Comparison of ENCODE assay signal across 1 cellular context in genomic region chr12:55933158-55933798, GRCh38.
TF ChIP-seq lines count a peak whose summit lies in the region.

No MANE protein-coding gene starts in this region.

TF ChIP-seq in SK-N-SH, 30 proteins besides CTCF, POLR2A, EP300 and RAD21 (continued from another document):
- TF ChIP-seq JUND (IDR thresholded peaks at IDR 0.05), result peak; percentile 48; the same call in 1 of the 2 replicates
- TF ChIP-seq USF1 (IDR thresholded peaks at IDR 0.05; ENCODE audit: borderline replicate concordance, low read depth), result no peak
- TF ChIP-seq REST (IDR thresholded peaks at IDR 0.05; ENCODE audit: low read depth, low read length), result no peak
- no peak for TF ChIP-seq RXRA (IDR thresholded peaks at IDR 0.05; ENCODE audit: borderline replicate concordance, low read depth)
- no peak for TF ChIP-seq SMC3 (IDR thresholded peaks at IDR 0.05; ENCODE audit: low read depth, low read length)
- TF ChIP-seq MXI1 (IDR thresholded peaks at IDR 0.05; ENCODE audit: low read depth, low read length), result no peak
- no peak for TF ChIP-seq CHD2 (IDR thresholded peaks at IDR 0.05; ENCODE audit: low read length, partially characterized antibody)
- no peak for TF ChIP-seq TAF1 (IDR thresholded peaks at IDR 0.05; ENCODE audit: borderline replicate concordance, low read depth, low read length)
- no peak for TF ChIP-seq ELF1 (IDR thresholded peaks at IDR 0.05)
- no peak for TF ChIP-seq FOXM1 (IDR thresholded peaks at IDR 0.05; ENCODE audit: low read depth)
- no peak for TF ChIP-seq MEF2A (IDR thresholded peaks at IDR 0.05; ENCODE audit: borderline replicate concordance, low read depth)
- TF ChIP-seq TEAD4 (IDR thresholded peaks at IDR 0.05; ENCODE audit: borderline replicate concordance, insufficient read depth), result no peak
- no peak for TF ChIP-seq RFX5 (IDR thresholded peaks at IDR 0.05; ENCODE audit: low read length)
- TF ChIP-seq YY1 (IDR thresholded peaks at IDR 0.05; ENCODE audit: low read depth), result no peak
- no peak for TF ChIP-seq TCF12 (IDR thresholded peaks at IDR 0.05)
- TF ChIP-seq NFIC (IDR thresholded peaks at IDR 0.05; ENCODE audit: borderline replicate concordance), result no peak
- no peak for TF ChIP-seq FOXJ3 (CRISPR knock-in tag; IDR thresholded peaks at IDR 0.05)
- TF ChIP-seq EZH2phosphoT487 (IDR thresholded peaks at IDR 0.05; ENCODE audit: borderline replicate concordance, low read depth), result no peak
- peak; percentile 42; the same call in 1 of the 2 replicates for TF ChIP-seq MAX (IDR thresholded peaks at IDR 0.05; ENCODE audit: low read depth)
- peak; percentile 67 for TF ChIP-seq FOSL2 (IDR thresholded peaks at IDR 0.05; ENCODE audit: borderline replicate concordance, low read depth)
- no peak for TF ChIP-seq SIN3A (IDR thresholded peaks at IDR 0.05; ENCODE audit: borderline replicate concordance, low read depth, low read length)
- no peak for TF ChIP-seq NRF1 (IDR thresholded peaks at IDR 0.05; ENCODE audit: low read depth, low read length)
- no peak for TF ChIP-seq PBX3 (IDR thresholded peaks at IDR 0.05)
- TF ChIP-seq GABPA (IDR thresholded peaks at IDR 0.05; ENCODE audit: low read depth), result no peak
- no peak for TF ChIP-seq IRF3 (IDR thresholded peaks at IDR 0.05; ENCODE audit: low read depth, low read length)
- no peak for TF ChIP-seq USF2 (IDR thresholded peaks at IDR 0.05; ENCODE audit: borderline replicate concordance, low read depth, low read length)
- TF ChIP-seq POLR2AphosphoS5 (IDR thresholded peaks at IDR 0.05; ENCODE audit: low read depth, low read length), result peak; percentile 45; the same call in 1 of the 2 replicates
- TF ChIP-seq GATA2 (CRISPR knock-in tag; IDR thresholded peaks at IDR 0.05), result no peak
